15 cellular contexts compared by ENCODE assay signal in the genomic region with DNA sequence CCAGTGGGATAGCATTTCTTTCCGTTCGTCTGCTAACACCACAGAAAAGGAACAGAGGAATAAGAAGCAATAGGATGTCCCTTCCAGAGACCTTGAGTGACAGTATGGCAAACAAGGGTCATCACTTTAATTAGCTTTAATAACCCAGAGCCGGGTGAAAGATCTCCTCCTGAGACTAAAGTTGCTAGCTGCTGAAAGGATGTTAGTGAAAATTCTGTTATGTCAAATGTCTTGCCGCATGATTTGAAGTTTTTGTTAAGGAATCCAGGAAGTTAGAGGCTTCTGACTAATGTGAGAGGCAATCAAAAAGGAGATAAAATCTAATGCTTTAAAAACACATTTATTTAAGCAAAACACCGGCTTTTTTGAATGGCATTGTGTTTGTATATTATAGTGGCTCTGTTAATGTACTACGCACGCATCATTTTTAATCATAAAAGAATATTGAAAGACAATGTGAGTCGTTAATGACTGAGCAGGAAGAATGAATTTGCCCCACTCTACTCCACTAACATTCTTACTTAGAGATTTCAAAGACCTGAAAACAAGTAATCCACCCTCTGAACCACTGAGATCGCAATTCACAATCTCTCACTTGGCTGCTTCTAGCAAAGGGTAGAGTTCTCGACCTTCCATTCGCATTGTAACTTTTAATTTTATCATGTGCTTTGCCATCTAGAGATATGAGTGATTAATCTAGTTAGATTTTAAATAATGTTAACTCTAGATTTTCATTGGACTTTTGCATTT.
DNase-seq lines count a peak whose midpoint lies in the region; ATAC-seq and TF ChIP-seq lines count a peak whose summit lies in the region.
"Had no signal": no experiment of that assay in that cellular context is flagged by ENCODE, and none has a peak within 500 bp of the region (broad histone marks: within the 10 kb centered on the region; RNA-seq: fewer than 3 reads in every experiment).

No MANE protein-coding gene starts in this region.

- intact Hi-C loops in psoas muscle (cut with DNase I) = no loop called here

- H3K4me3 Mint-ChIP-seq in GM23338 (no peak overlapping the region), neural progenitor cell (peak overlapping the region; percentile 31)
- no peak overlapping the region for H3K4me3 Mint-ChIP-seq in natural killer cell treated with Interleukin-12 subunit alpha and Interleukin-12 subunit beta and Interleukin-15 and Interleukin-18, amount 100 ng/mL, for 72 hours
- H3K4me3 Mint-ChIP-seq: IgD-negative memory B cell had no signal

- no peaks in the 10 kb centered on the region for H3F3A ChIP-seq in GM23338 (replicated peaks; ENCODE audit: low read depth)
- peaks cover 25% of the 10 kb centered on the region for H3F3A ChIP-seq in neural progenitor cell (ENCODE audit: low read depth)

- H3K27ac ChIP-seq in GM23338 (ENCODE audit: low read depth) (no peak overlapping the region), neural progenitor cell (peak overlapping the region; percentile 78), psoas muscle (no peak overlapping the region)

- H4K20me1 ChIP-seq in GM23338 (replicated peaks; ENCODE audit: insufficient read depth) = no peaks in the 10 kb centered on the region
- H4K20me1 ChIP-seq in neural progenitor cell (ENCODE audit: low read depth) = no peaks in the 10 kb centered on the region

- no peaks in the 10 kb centered on the region for H3K27me3 ChIP-seq in GM23338 (ENCODE audit: insufficient read depth)
- no peaks in the 10 kb centered on the region for H3K27me3 ChIP-seq in neural progenitor cell
- H3K27me3 ChIP-seq in psoas muscle (ENCODE audit: insufficient read depth in 3 of 3, low read length in 2 of 3) = no peaks in the 10 kb centered on the region

- H3K79me2 ChIP-seq in GM23338 (replicated peaks; ENCODE audit: insufficient read depth) = no peaks in the 10 kb centered on the region
- no peaks in the 10 kb centered on the region for H3K79me2 ChIP-seq in neural progenitor cell (ENCODE audit: low read depth)

- H3K4me3 ChIP-seq in GM23338 (no peak overlapping the region), neural progenitor cell (peak overlapping the region; percentile 7), psoas muscle (no peak overlapping the region)

- TF ChIP-seq CTCF in GM23338 (conservative IDR thresholded peaks at IDR 0.05; ENCODE audit: low read depth in 2 of 2) = no peak
- TF ChIP-seq CTCF in neural progenitor cell (IDR thresholded peaks at IDR 0.05) = no peak
- no peak for TF ChIP-seq CTCF in psoas muscle (IDR thresholded peaks at IDR 0.05)

- no peak overlapping the region for H3K27ac Mint-ChIP-seq in GM23338
- H3K27ac Mint-ChIP-seq in neural progenitor cell = peak overlapping the region; percentile 87
- H3K27ac Mint-ChIP-seq in natural killer cell treated with Interleukin-12 subunit alpha and Interleukin-12 subunit beta and Interleukin-15 and Interleukin-18, amount 100 ng/mL, for 72 hours = no peak overlapping the region
- H3K27ac Mint-ChIP-seq: IgD-negative memory B cell had no signal

- no peaks in the 10 kb centered on the region for H3K27me3 Mint-ChIP-seq in GM23338 (ENCODE audit: insufficient read depth, low read depth, poor library complexity)
- no peaks in the 10 kb centered on the region for H3K27me3 Mint-ChIP-seq in neural progenitor cell (ENCODE audit: insufficient read depth, low read depth)
- H3K27me3 Mint-ChIP-seq in natural killer cell treated with Interleukin-12 subunit alpha and Interleukin-12 subunit beta and Interleukin-15 and Interleukin-18, amount 100 ng/mL, for 72 hours = no peaks in the 10 kb centered on the region
- H3K27me3 Mint-ChIP-seq: IgD-negative memory B cell had no signal

- H2AFZ ChIP-seq in GM23338 (no peak overlapping the region), neural progenitor cell (replicated peaks) (no peak overlapping the region)

- DNase-seq in GM23338 (ENCODE audit: low spot score) = peak; percentile 35
- peak; percentile 24 for DNase-seq in amniotic epithelial cell (ENCODE audit: low read depth)
- DNase-seq in iPS-NIHi11 (ENCODE audit: low spot score) = peak; percentile 7
- DNase-seq in neural progenitor cell (ENCODE audit: low spot score) = peak; percentile 65
- DNase-seq in natural killer cell treated with Interleukin-12 subunit alpha and Interleukin-12 subunit beta and Interleukin-15 and Interleukin-18, amount 100 ng/mL, for 72 hours (ENCODE audit: low spot score) = no peak
- no peak for DNase-seq in HuH-7.5 (ENCODE audit: low spot score)
- DNase-seq in psoas muscle = no peak
- DNase-seq: C1 segment of cervical spinal cord; NCI-H2081; NCI-H226; NCI-H526 treated with DMSO at 0.1 percent for 48 hours; NK-92 treated with Interleukin-12 subunit alpha and Interleukin-12 subunit beta, amount 100 ng/mL, for 24 hours; OCI-M1 had no signal

- no peaks in the 10 kb centered on the region for H3K9me2 ChIP-seq in GM23338 (ENCODE audit: insufficient read depth)

- H3K9ac ChIP-seq in neural progenitor cell = no peak overlapping the region

- ATAC-seq in GM23338 = peak; percentile 80
- ATAC-seq in GM18907 (IDR thresholded peaks at IDR 0.05; ENCODE audit: unreplicated experiment) = no peak
- no peak for ATAC-seq in natural killer cell treated with Interleukin-12 subunit alpha and Interleukin-12 subunit beta and Interleukin-15 and Interleukin-18, amount 100 ng/mL, for 72 hours
- ATAC-seq in psoas muscle = no peak

- H3K4me1 Mint-ChIP-seq in GM23338 = peaks cover 30% of the 10 kb centered on the region
- H3K4me1 Mint-ChIP-seq in neural progenitor cell = peaks cover 46% of the 10 kb centered on the region
- no peaks in the 10 kb centered on the region for H3K4me1 Mint-ChIP-seq in natural killer cell treated with Interleukin-12 subunit alpha and Interleukin-12 subunit beta and Interleukin-15 and Interleukin-18, amount 100 ng/mL, for 72 hours (ENCODE audit: low read depth in 2 of 2)
- H3K4me1 Mint-ChIP-seq: IgD-negative memory B cell had no signal

- H3K36me3 ChIP-seq in GM23338 (ENCODE audit: insufficient read depth) (no peaks in the 10 kb centered on the region), neural progenitor cell (no peaks in the 10 kb centered on the region), psoas muscle (ENCODE audit: insufficient read depth in 1 of 2, low read depth in 1 of 2) (no peaks in the 10 kb centered on the region)

- H3K9me3 ChIP-seq in neural progenitor cell (ENCODE audit: low read depth) (no peaks in the 10 kb centered on the region), psoas muscle (no peaks in the 10 kb centered on the region)

- H3K4me2 ChIP-seq in GM23338 = 0 out of 2 replicates have a peak overlapping the region, but pooled peaks have one; percentile 3
- H3K4me2 ChIP-seq in neural progenitor cell = peak overlapping the region; percentile 70

- no peaks in the 10 kb centered on the region for H3K36me3 Mint-ChIP-seq in GM23338 (ENCODE audit: low read depth)
- peaks cover 17% of the 10 kb centered on the region for H3K36me3 Mint-ChIP-seq in neural progenitor cell
- H3K36me3 Mint-ChIP-seq in natural killer cell treated with Interleukin-12 subunit alpha and Interleukin-12 subunit beta and Interleukin-15 and Interleukin-18, amount 100 ng/mL, for 72 hours = peaks cover under 1% of the 10 kb centered on the region
- H3K36me3 Mint-ChIP-seq: IgD-negative memory B cell had no signal

- H3K9me3 Mint-ChIP-seq in GM23338 = no peaks in the 10 kb centered on the region
- H3K9me3 Mint-ChIP-seq in neural progenitor cell = peaks cover 14% of the 10 kb centered on the region
- H3K9me3 Mint-ChIP-seq in natural killer cell treated with Interleukin-12 subunit alpha and Interleukin-12 subunit beta and Interleukin-15 and Interleukin-18, amount 100 ng/mL, for 72 hours = peaks cover 15% of the 10 kb centered on the region

- WGBS in psoas muscle, 3 donors = 50 to 53% (median 52%) methylated on average over 11 of the region's 11 CpGs

- H3K4me1 ChIP-seq in GM23338 (ENCODE audit: insufficient read depth) = peaks cover 21% of the 10 kb centered on the region
- peaks cover 41% of the 10 kb centered on the region for H3K4me1 ChIP-seq in neural progenitor cell
- H3K4me1 ChIP-seq in psoas muscle = no peaks in the 10 kb centered on the region

Comparison
In these comparisons a context has a peak if more than half of its experiments do, and no peak if none do; other contexts are left out.
1. DNase-seq: peak in GM23338 (single experiment), amniotic epithelial cell (single experiment), iPS-NIHi11 (single experiment) and neural progenitor cell (single experiment); none in natural killer cell treated with Interleukin-12 subunit alpha and Interleukin-12 subunit beta and Interleukin-15 and Interleukin-18, amount 100 ng/mL, for 72 hours (single experiment), HuH-7.5 (single experiment) and psoas muscle (0 of 2).